In the genomic region with DNA sequence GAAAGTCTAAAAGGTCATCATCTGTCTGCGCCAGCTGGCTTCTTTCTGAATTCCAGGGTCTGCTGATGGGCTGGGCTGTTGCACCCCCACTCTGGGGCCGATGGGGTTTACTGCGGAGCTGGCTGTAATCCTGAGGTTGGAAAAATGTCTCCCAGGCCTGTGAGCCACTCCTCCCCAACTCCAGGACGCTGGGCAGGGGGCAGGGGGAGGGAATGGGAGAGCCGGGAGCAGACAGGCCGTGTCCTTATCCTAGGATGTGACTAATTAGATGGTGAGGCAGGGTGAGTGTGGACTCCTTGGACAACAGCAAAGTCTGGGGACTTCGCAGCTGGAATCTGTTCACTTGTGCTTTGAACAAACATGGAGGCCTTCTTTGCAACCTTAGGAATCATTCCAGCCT, we compare ENCODE assay signal across 25 cellular contexts. TPM values are rescaled to one million over a fixed set of nuclear protein-coding genes. Genes with fewer than 3 reads are reported as not detected.
DNase-seq lines count a peak whose midpoint lies in the region; ATAC-seq and TF ChIP-seq lines count a peak whose summit lies in the region.
"Had no signal": no experiment of that assay in that cellular context is flagged by ENCODE, and none has a peak within 500 bp of the region (broad histone marks: within the 10 kb centered on the region; RNA-seq: fewer than 3 reads in every experiment).

No MANE protein-coding gene starts in this region.

- H3K4me3 ChIP-seq in fibroblast of villous mesenchyme (ENCODE audit: low read depth, low read length): no peak overlapping the region
- H3K4me3 ChIP-seq in neural progenitor cell: no peak overlapping the region
- no peak overlapping the region for H3K4me3 ChIP-seq in mesendoderm (ENCODE audit: low read length)
- H3K4me3 ChIP-seq: adrenal gland, esophagus muscularis mucosa, GM12878, lower lobe of right lung, MG63, ovary, thyroid gland had no signal

- H3K4me3 Mint-ChIP-seq in neural progenitor cell: no peak overlapping the region
- H3K4me3 Mint-ChIP-seq: CD4-positive, alpha-beta T cell; stimulated activated effector memory CD8-positive, alpha-beta T cell treated with anti-CD3 and anti-CD28 coated beads, Interleukin-12 subunit alpha, Interleukin-12 subunit beta, amount 100 ng/mL, for 72 hours had no signal

- H3K27ac Mint-ChIP-seq in neural progenitor cell: no peak overlapping the region
- H3K27ac Mint-ChIP-seq: CD4-positive, alpha-beta T cell; stimulated activated effector memory CD8-positive, alpha-beta T cell treated with anti-CD3 and anti-CD28 coated beads, Interleukin-12 subunit alpha, Interleukin-12 subunit beta, amount 100 ng/mL, for 72 hours had no signal

- H3K18ac ChIP-seq in mesendoderm (ENCODE audit: low read length): no peak overlapping the region

- no peak overlapping the region for H3K4ac ChIP-seq in mesendoderm (ENCODE audit: low read depth, low read length)

- H2BK120ac ChIP-seq in mesendoderm (ENCODE audit: low read depth, low read length): no peak overlapping the region

- H3F3A ChIP-seq in neural progenitor cell (ENCODE audit: low read depth): no peaks in the 10 kb centered on the region

- no peak overlapping the region for H3K27ac ChIP-seq in neural progenitor cell
- no peak overlapping the region for H3K27ac ChIP-seq in mesendoderm (ENCODE audit: low read depth, low read length)
- H3K27ac ChIP-seq: adrenal gland, esophagus muscularis mucosa, HL-60, lower lobe of right lung, ovary, thyroid gland had no signal

- H3K79me1 ChIP-seq in mesendoderm (ENCODE audit: low read length): no peaks in the 10 kb centered on the region

- H3K4me1 Mint-ChIP-seq in neural progenitor cell: peaks cover 8% of the 10 kb centered on the region

- H3K56ac ChIP-seq in mesendoderm (ENCODE audit: low read length): no peak overlapping the region

- H3K9ac ChIP-seq in neural progenitor cell (no peak overlapping the region), mesendoderm (ENCODE audit: low read length) (no peak overlapping the region)

- H3K27me3 ChIP-seq in neural progenitor cell: no peaks in the 10 kb centered on the region
- H3K27me3 ChIP-seq in mesendoderm (ENCODE audit: insufficient read depth, low read length, poor library complexity): no peaks in the 10 kb centered on the region
- H3K27me3 ChIP-seq: adrenal gland, esophagus muscularis mucosa, MG63, ovary, thyroid gland had no signal

- H3K36me3 ChIP-seq in neural progenitor cell: no peaks in the 10 kb centered on the region
- H3K36me3 ChIP-seq in mesendoderm (ENCODE audit: control insufficient read depth, insufficient read depth, low read length): no peaks in the 10 kb centered on the region
- H3K36me3 ChIP-seq: adrenal gland, esophagus muscularis mucosa, lower lobe of right lung, MG63, ovary, thyroid gland had no signal

- no peaks in the 10 kb centered on the region for H3K9me3 ChIP-seq in neural progenitor cell (ENCODE audit: low read depth)
- H3K9me3 ChIP-seq: adrenal gland, lower lobe of right lung, ovary, thyroid gland had no signal

- peaks cover 5% of the 10 kb centered on the region for H3K27me3 Mint-ChIP-seq in neural progenitor cell (ENCODE audit: insufficient read depth, low read depth)
- H3K27me3 Mint-ChIP-seq: CD4-positive, alpha-beta T cell had no signal

- no peak for ATAC-seq in GM18520 (IDR thresholded peaks at IDR 0.05; ENCODE audit: unreplicated experiment)
- ATAC-seq: GM12878; lower lobe of right lung; sciatic nerve; stimulated activated effector memory CD8-positive, alpha-beta T cell treated with anti-CD3 and anti-CD28 coated beads, Interleukin-12 subunit alpha, Interleukin-12 subunit beta, amount 100 ng/mL, for 72 hours had no signal

- H3K9me3 Mint-ChIP-seq in neural progenitor cell: peaks cover 14% of the 10 kb centered on the region

- H2BK5ac ChIP-seq in mesendoderm (ENCODE audit: low read length): no peak overlapping the region

- H3K4me2 ChIP-seq in neural progenitor cell (no peak overlapping the region), mesendoderm (ENCODE audit: low read length) (no peak overlapping the region)

- H3K4me1 ChIP-seq in neural progenitor cell (no peaks in the 10 kb centered on the region), mesendoderm (ENCODE audit: control insufficient read depth, low read depth, low read length) (peaks cover 2% of the 10 kb centered on the region)
- H3K4me1 ChIP-seq: adrenal gland had no signal

- H2BK15ac ChIP-seq in mesendoderm (replicated peaks; ENCODE audit: low read depth): no peak overlapping the region

- TF ChIP-seq CTCF in fibroblast of villous mesenchyme (IDR thresholded peaks at IDR 0.05; ENCODE audit: insufficient read depth, low read depth, low read length) (no peak), neural progenitor cell (IDR thresholded peaks at IDR 0.05) (no peak)

- no peak overlapping the region for H4K5ac ChIP-seq in mesendoderm (ENCODE audit: low read length)

- no peaks in the 10 kb centered on the region for H4K20me1 ChIP-seq in neural progenitor cell (ENCODE audit: low read depth)

- no peak overlapping the region for H3K23ac ChIP-seq in mesendoderm (ENCODE audit: low read length)

- H3K36me3 Mint-ChIP-seq in neural progenitor cell: no peaks in the 10 kb centered on the region

- H4K8ac ChIP-seq in mesendoderm (ENCODE audit: low read depth, low read length): no peak overlapping the region

- peak overlapping the region; percentile 2 for H2AFZ ChIP-seq in neural progenitor cell (replicated peaks)

- no peaks in the 10 kb centered on the region for H3K79me2 ChIP-seq in neural progenitor cell (ENCODE audit: low read depth)
- no peaks in the 10 kb centered on the region for H3K79me2 ChIP-seq in mesendoderm (ENCODE audit: control insufficient read depth, insufficient read depth, low read length)

- DNase-seq in EH (ENCODE audit: low read depth) (peak; percentile 50), amniotic epithelial cell (ENCODE audit: low read depth) (peak; percentile 40), fibroblast of villous mesenchyme (ENCODE audit: low read depth) (peak; percentile 93), neural progenitor cell (ENCODE audit: low spot score) (no peak), kidney glomerular epithelial cell (lab: John Stamatoyannopoulos, UW) (no peak), mesendoderm (no peak)
- DNase-seq in activated effector memory CD4-positive, alpha-beta T cell treated with Interleukin-2 at 50 U/mL for 16 hours: no peak
- DNase-seq: CD4-positive, alpha-beta T cell; DMS53; lower lobe of right lung; MG63; naive B cell; NCI-H1417 treated with DMSO at 0.1 percent for 48 hours; NCI-H526 treated with DMSO at 0.1 percent for 48 hours; SHP77; T-helper 1 cell; thyroid gland had no signal

- no peak overlapping the region for H2AK5ac ChIP-seq in mesendoderm (ENCODE audit: low read length)

- WGBS in mesendoderm (ENCODE audit: extremely low coverage, insufficient coverage, low lambda C conversion rate): no CpG with 5 or more reads among the region's 7 CpGs

RNA-seq across cellular contexts. Expression of gene LRRC32, which starts 48.7 kb away (rescaled TPM):
- total RNA-seq in fibroblast of villous mesenchyme (12.1 and 25.8 TPM in 2 replicates), neural progenitor cell (ENCODE audit: low replicate concordance) (0.21 and 1.1 TPM in 2 replicates)
- polyA plus RNA-seq in mesendoderm (2013, experiment 1 of 2): 0.76 TPM
- polyA plus RNA-seq in mesendoderm (2013, experiment 2 of 2): 0.84 TPM

Comparison
In these comparisons a context has a peak if more than half of its experiments do, and no peak if none do; other contexts are left out.
1. DNase-seq: peak in EH (single experiment), amniotic epithelial cell (single experiment) and fibroblast of villous mesenchyme (single experiment); none in neural progenitor cell (single experiment), kidney glomerular epithelial cell (single experiment), mesendoderm (single experiment) and activated effector memory CD4-positive, alpha-beta T cell treated with Interleukin-2 at 50 U/mL for 16 hours (single experiment).